ENCODE assay signal across 11 cellular contexts in the genomic region with DNA sequence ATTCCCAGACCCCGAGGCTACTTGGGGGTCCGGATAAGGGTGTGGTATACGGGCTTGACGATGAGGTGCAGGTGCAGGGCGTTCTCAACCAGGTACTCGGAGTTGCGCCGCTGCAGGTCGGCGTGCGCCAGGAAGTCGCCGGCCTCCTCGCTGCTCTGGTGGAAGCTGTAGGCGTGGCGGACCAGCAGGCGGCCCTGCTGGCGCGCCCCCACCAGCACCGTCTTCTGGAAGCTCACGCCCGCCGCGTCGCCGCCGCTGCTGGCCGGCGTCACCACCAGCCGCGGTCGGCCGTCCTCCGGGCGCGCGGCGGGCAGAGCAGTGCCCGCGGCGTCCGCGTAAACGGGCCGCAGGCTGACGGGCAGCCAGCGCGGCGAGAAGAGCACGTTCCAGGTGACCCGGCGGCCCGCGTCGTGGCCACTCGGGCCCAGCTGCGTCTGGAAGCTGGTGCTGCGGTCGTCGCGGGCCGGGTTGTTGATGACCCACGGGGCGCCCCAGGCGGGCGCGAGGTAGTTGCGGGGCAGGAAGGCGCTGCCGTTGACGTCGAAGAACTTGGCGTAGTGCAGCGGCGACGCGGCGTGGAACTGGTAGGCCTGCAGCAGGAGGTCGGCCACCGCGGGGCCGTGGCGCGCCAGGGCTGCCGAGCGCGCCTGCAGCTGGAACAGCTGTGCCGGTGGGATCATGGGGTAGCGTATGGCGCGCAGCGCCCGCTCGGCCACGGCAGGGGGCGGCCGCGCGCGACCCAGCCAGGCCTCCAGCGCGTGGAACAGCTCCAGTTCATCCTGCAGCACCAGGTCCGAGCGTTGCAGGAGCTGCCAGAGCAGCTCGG. TPM values are rescaled to one million over a fixed set of nuclear protein-coding genes. Genes with fewer than 3 reads are reported as not detected.
DNase-seq lines count a peak whose midpoint lies in the region; ATAC-seq and TF ChIP-seq lines count a peak whose summit lies in the region.
"Had no signal": no experiment of that assay in that cellular context is flagged by ENCODE, and none has a peak within 500 bp of the region (broad histone marks: within the 10 kb centered on the region; RNA-seq: fewer than 3 reads in every experiment).

No MANE protein-coding gene starts in this region.

- H3K4me1 Mint-ChIP-seq in CD4-positive, alpha-beta T cell (ENCODE audit: low read depth), result peaks cover 4% of the 10 kb centered on the region
- peaks cover 24% of the 10 kb centered on the region for H3K4me1 Mint-ChIP-seq in nephron progenitor cell

- CTCF ChIA-PET in CD4-positive, alpha-beta T cell (lab: Charles Lee), result interaction anchor here (1.5 kb wide), 1 partner anchor 11 kb away, joined by 6 read pairs; a partner anchor contains a TSS

- TF ChIP-seq CTCF in CD4-positive, alpha-beta T cell (IDR thresholded peaks at IDR 0.05), result no peak
- no peak for TF ChIP-seq CTCF in esophagus muscularis mucosa (IDR thresholded peaks at IDR 0.05)
- TF ChIP-seq CTCF in nephron progenitor cell (IDR thresholded peaks at IDR 0.05), result no peak

- peaks cover 70% of the 10 kb centered on the region for H3K27me3 Mint-ChIP-seq in CD4-positive, alpha-beta T cell
- peaks cover 83% of the 10 kb centered on the region for H3K27me3 Mint-ChIP-seq in nephron progenitor cell (ENCODE audit: low read depth, poor library complexity)

- 18% methylated on average over 8 of the region's 105 CpGs for WGBS in esophagus muscularis mucosa

- H3K36me3 ChIP-seq in esophagus muscularis mucosa, result no peaks in the 10 kb centered on the region

- no peak for TF ChIP-seq EP300 in esophagus muscularis mucosa (IDR thresholded peaks at IDR 0.05)

- ATAC-seq in CD4-positive, alpha-beta T cell (ENCODE audit: poor library complexity), result peak; percentile 55
- no peak for ATAC-seq in HG03039 (IDR thresholded peaks at IDR 0.05; ENCODE audit: unreplicated experiment)
- no peak for ATAC-seq in HG02840 (IDR thresholded peaks at IDR 0.05; ENCODE audit: low FRiP score, unreplicated experiment)
- ATAC-seq in GM19395 (IDR thresholded peaks at IDR 0.05; ENCODE audit: unreplicated experiment), result no peak
- no peak for ATAC-seq in GM19463 (IDR thresholded peaks at IDR 0.05; ENCODE audit: unreplicated experiment)
- ATAC-seq: sciatic nerve had no signal

- peak overlapping the region; percentile 26 to 43 (median 38) for H3K4me3 ChIP-seq in esophagus muscularis mucosa

- no peaks in the 10 kb centered on the region for H3K9me3 Mint-ChIP-seq in CD4-positive, alpha-beta T cell
- no peaks in the 10 kb centered on the region for H3K9me3 Mint-ChIP-seq in nephron progenitor cell

- POLR2A ChIA-PET in CD4-positive, alpha-beta T cell (lab: Charles Lee), result interaction anchor here (0.9 kb wide), 1 partner anchor 144 kb away, joined by 3 read pairs; a partner anchor contains a TSS

- no peaks in the 10 kb centered on the region for H3K36me3 Mint-ChIP-seq in CD4-positive, alpha-beta T cell (ENCODE audit: low read depth)
- H3K36me3 Mint-ChIP-seq in nephron progenitor cell (ENCODE audit: low read depth), result no peaks in the 10 kb centered on the region

- no peaks in the 10 kb centered on the region for H3K9me3 ChIP-seq in CD4-positive, alpha-beta T cell (ENCODE audit: control insufficient read depth, low read length)
- H3K9me3 ChIP-seq in esophagus muscularis mucosa, result no peaks in the 10 kb centered on the region

- intact Hi-C loops in CD4-positive, alpha-beta T cell (cut with DNase I, micrococcal nuclease), result no loop called here
- intact Hi-C loops in esophagus muscularis mucosa (cut with DNase I), result no loop called here

- no peak for TF ChIP-seq POLR2A in esophagus muscularis mucosa (IDR thresholded peaks at IDR 0.05; ENCODE audit: low read depth)

- H3K4me1 ChIP-seq in esophagus muscularis mucosa, result peaks cover 0 to 34% (median 23%) of the 10 kb centered on the region in 4 donors

- no peak overlapping the region for H3K4me3 Mint-ChIP-seq in CD4-positive, alpha-beta T cell
- no peak overlapping the region for H3K4me3 Mint-ChIP-seq in nephron progenitor cell

- H3K27ac Mint-ChIP-seq in CD4-positive, alpha-beta T cell, result no peak overlapping the region
- H3K27ac Mint-ChIP-seq in nephron progenitor cell, result no peak overlapping the region

- no peak overlapping the region for H3K27ac ChIP-seq in CD4-positive, alpha-beta T cell (ENCODE audit: low read depth, low read length)
- H3K27ac ChIP-seq in esophagus muscularis mucosa (replicated peaks in 1 of 4), result no peak overlapping the region

- no peak for DNase-seq in CD4-positive, alpha-beta T cell
- DNase-seq in NOMO-1 treated with DMSO at 0.1 percent for 48 hours (lab: John Stamatoyannopoulos, UW; ENCODE audit: unreplicated experiment) (peak; percentile 32), esophagus muscularis mucosa (ENCODE audit: extremely low spot score) (no peak), nephron progenitor cell (peak; percentile 46)
- DNase-seq: DMS79 treated with DMSO at 0.1 percent for 48 hours, NCI-H226 had no signal

- H3K27me3 ChIP-seq in CD4-positive, alpha-beta T cell (ENCODE audit: control insufficient read depth, insufficient read depth, low read length), result peaks cover 78% of the 10 kb centered on the region
- peaks cover 0 to 100% (median 47%) of the 10 kb centered on the region in 4 donors for H3K27me3 ChIP-seq in esophagus muscularis mucosa

RNA-seq across cellular contexts. Expression of a gene that starts 4.8 kb away (rescaled TPM):
- not detected for total RNA-seq in CD4-positive, alpha-beta T cell
- under 1 TPM in 1 of 4 donors, not detected in 3; 0.17 TPM for total RNA-seq in esophagus muscularis mucosa
- total RNA-seq: sciatic nerve had no signal

RNA-seq across cellular contexts. Expression of a gene that starts 10.5 kb away (rescaled TPM):
- total RNA-seq in CD4-positive, alpha-beta T cell, result not detected
- total RNA-seq in esophagus muscularis mucosa, result under 1 TPM in 3 of 4 donors, not detected in 1; 0.39 to 0.83 (median 0.40) TPM

RNA-seq across cellular contexts. Expression of a gene that starts 30.8 kb away (rescaled TPM):
- total RNA-seq in CD4-positive, alpha-beta T cell, result 1 to 10 TPM in 1 of 2 experiments, under 1 TPM in 1; 0.81 to 1.1 TPM
- 1 to 10 TPM in 3 of 4 donors, under 1 TPM in 1; under 0.01 to 3.8 (median 1.3) TPM for total RNA-seq in esophagus muscularis mucosa

Comparison
In these comparisons a context has a peak if more than half of its experiments do, and no peak if none do; other contexts are left out.
1. DNase-seq: peak in NOMO-1 treated with DMSO at 0.1 percent for 48 hours (single experiment) and nephron progenitor cell (single experiment); none in CD4-positive, alpha-beta T cell (0 of 10) and esophagus muscularis mucosa (single experiment).